Comparison of ENCODE assay signal across 1 cellular context in the genomic region with DNA sequence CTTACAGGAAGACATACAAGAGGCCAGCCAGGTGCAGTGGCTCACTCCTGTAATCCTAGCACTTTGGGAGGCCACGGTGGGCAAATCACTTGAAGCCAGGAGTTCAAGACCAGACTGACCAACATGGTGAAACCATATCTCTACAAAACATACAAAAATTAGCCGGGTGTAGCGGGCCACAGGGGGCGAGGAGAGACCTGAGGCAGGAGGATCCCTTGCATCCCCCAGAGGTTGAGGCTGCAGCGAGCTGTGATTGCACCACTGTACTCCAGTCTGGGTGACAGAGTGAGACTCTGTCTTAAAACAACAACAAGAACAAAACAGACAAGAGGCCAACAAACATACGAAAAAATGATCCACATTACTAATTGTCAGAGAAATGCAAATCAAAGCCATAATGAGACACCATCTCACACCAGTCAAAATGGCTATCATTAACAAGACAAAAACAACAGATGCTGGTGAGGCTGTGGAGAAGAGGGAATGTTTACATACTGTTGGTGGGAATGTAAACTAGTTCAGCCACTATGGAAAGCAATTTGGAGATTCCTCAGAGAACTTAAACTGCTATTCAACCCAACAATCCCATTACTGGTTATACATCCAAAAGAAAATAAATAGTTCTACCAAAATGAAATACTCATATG.
TF ChIP-seq lines count a peak whose summit lies in the region.

No MANE protein-coding gene starts in this region.

TF ChIP-seq in H1, 55 proteins besides CTCF, POLR2A, EP300 and RAD21:
- TF ChIP-seq EZH2 (IDR thresholded peaks at IDR 0.05; ENCODE audit: low read depth, low read length, severe bottlenecking) (no peak), SP1 (IDR thresholded peaks at IDR 0.05; ENCODE audit: low read depth, low read length) (peak; percentile 30; the same call in 1 of the 2 replicates)
